18 cellular contexts compared by ENCODE assay signal in genomic region chr5:72285425-72285821, GRCh38.
"Had no signal": no experiment of that assay in that cellular context is flagged by ENCODE, and none has a peak within 500 bp of the region (broad histone marks: within the 10 kb centered on the region; RNA-seq: fewer than 3 reads in every experiment).

No MANE protein-coding gene starts in this region.

- H3K36me3 ChIP-seq: prostate gland, right atrium auricular region, transverse colon, uterus had no signal

- H3K27me3 Mint-ChIP-seq: activated CD4-positive, alpha-beta memory T cell treated with anti-CD3 and anti-CD28 coated beads, Interleukin-2, amount 10 ng/mL, durations not matched to agents 7 days and 5 days; activated CD8-positive, alpha-beta memory T cell treated with anti-CD3 and anti-CD28 coated beads, Interleukin-2, amount 10 ng/mL, durations not matched to agents 7 days and 5 days; activated naive CD8-positive, alpha-beta T cell treated with anti-CD3 and anti-CD28 coated beads, Interleukin-2, amount 50 U/mL, for 24 hours; stimulated activated naive CD8-positive, alpha-beta T cell treated with anti-CD3 and anti-CD28 coated beads, Interleukin-15, Interleukin-2, amounts not matched to agents 100 ng/mL and 50 ng/mL, for 24 hours had no signal

- H3K27me3 ChIP-seq: esophagus squamous epithelium, heart right ventricle, neural progenitor cell, right atrium auricular region, transverse colon, uterus had no signal

- H3K9ac ChIP-seq: neural progenitor cell had no signal

- H3K27ac Mint-ChIP-seq: activated CD4-positive, alpha-beta memory T cell treated with anti-CD3 and anti-CD28 coated beads, Interleukin-2, amount 10 ng/mL, durations not matched to agents 7 days and 5 days; activated CD8-positive, alpha-beta memory T cell treated with anti-CD3 and anti-CD28 coated beads, Interleukin-2, amount 10 ng/mL, durations not matched to agents 7 days and 5 days; activated naive CD4-positive, alpha-beta T cell treated with anti-CD3 and anti-CD28 coated beads for 36 hours; activated naive CD8-positive, alpha-beta T cell treated with anti-CD3 and anti-CD28 coated beads, Interleukin-2, amount 50 U/mL, for 24 hours; neural progenitor cell; stimulated activated naive CD8-positive, alpha-beta T cell treated with anti-CD3 and anti-CD28 coated beads, Interleukin-15, Interleukin-2, amounts not matched to agents 100 ng/mL and 50 ng/mL, for 24 hours had no signal

- ATAC-seq: activated CD8-positive, alpha-beta memory T cell treated with anti-CD3 and anti-CD28 coated beads, Interleukin-2, amount 10 ng/mL, durations not matched to agents 7 days and 5 days; activated naive CD8-positive, alpha-beta T cell treated with anti-CD3 and anti-CD28 coated beads, Interleukin-2, amount 50 U/mL, for 24 hours; heart right ventricle had no signal

- H3K9me3 ChIP-seq: esophagus squamous epithelium, heart right ventricle, left ventricle myocardium inferior, prostate gland, right atrium auricular region, transverse colon, uterus had no signal

- H3K9me3 Mint-ChIP-seq: activated CD4-positive, alpha-beta memory T cell treated with anti-CD3 and anti-CD28 coated beads, Interleukin-2, amount 10 ng/mL, durations not matched to agents 7 days and 5 days; activated naive CD4-positive, alpha-beta T cell treated with anti-CD3 and anti-CD28 coated beads for 36 hours; activated naive CD8-positive, alpha-beta T cell treated with anti-CD3 and anti-CD28 coated beads, Interleukin-2, amount 50 U/mL, for 24 hours; neural progenitor cell; stimulated activated naive CD8-positive, alpha-beta T cell treated with anti-CD3 and anti-CD28 coated beads, Interleukin-15, Interleukin-2, amounts not matched to agents 100 ng/mL and 50 ng/mL, for 24 hours had no signal

- DNase-seq: activated CD4-positive, alpha-beta memory T cell treated with anti-CD3 and anti-CD28 coated beads, Interleukin-2, amount 10 ng/mL, durations not matched to agents 7 days and 5 days; activated CD4-positive, alpha-beta T cell treated with anti-CD3 and anti-CD28 coated beads for 48 hours; activated CD4-positive, CD25-positive, alpha-beta regulatory T cell; activated CD8-positive, alpha-beta memory T cell treated with anti-CD3 and anti-CD28 coated beads, Interleukin-2, amount 10 ng/mL, durations not matched to agents 7 days and 5 days; activated naive CD4-positive, alpha-beta T cell treated with anti-CD3 and anti-CD28 coated beads for 36 hours; activated naive CD8-positive, alpha-beta T cell treated with anti-CD3 and anti-CD28 coated beads, Interleukin-2, amount 50 U/mL, for 24 hours; aorta; effector memory CD4-positive, alpha-beta T cell; esophagus squamous epithelium; heart right ventricle; left ventricle myocardium inferior; stimulated activated CD4-positive, alpha-beta T cell treated with anti-CD3 and anti-CD28 coated beads, Interleukin-2, amount 100 ng/mL, for 24 hours; transverse colon; uterus had no signal

- H3K27ac ChIP-seq: esophagus squamous epithelium, neural progenitor cell, prostate gland, right atrium auricular region, transverse colon had no signal

- H3K4me2 ChIP-seq: neural progenitor cell had no signal

- H3K4me1 ChIP-seq: neural progenitor cell, prostate gland had no signal

- H3K4me3 ChIP-seq: esophagus squamous epithelium, heart right ventricle, left ventricle myocardium inferior, neural progenitor cell, prostate gland, right atrium auricular region, transverse colon, uterus had no signal

- H3K4me3 Mint-ChIP-seq: activated CD4-positive, alpha-beta memory T cell treated with anti-CD3 and anti-CD28 coated beads, Interleukin-2, amount 10 ng/mL, durations not matched to agents 7 days and 5 days; activated CD8-positive, alpha-beta memory T cell treated with anti-CD3 and anti-CD28 coated beads, Interleukin-2, amount 10 ng/mL, durations not matched to agents 7 days and 5 days; activated naive CD4-positive, alpha-beta T cell treated with anti-CD3 and anti-CD28 coated beads for 36 hours; activated naive CD8-positive, alpha-beta T cell treated with anti-CD3 and anti-CD28 coated beads, Interleukin-2, amount 50 U/mL, for 24 hours; neural progenitor cell; stimulated activated naive CD8-positive, alpha-beta T cell treated with anti-CD3 and anti-CD28 coated beads, Interleukin-15, Interleukin-2, amounts not matched to agents 100 ng/mL and 50 ng/mL, for 24 hours had no signal

- H3K4me1 Mint-ChIP-seq: activated CD4-positive, alpha-beta memory T cell treated with anti-CD3 and anti-CD28 coated beads, Interleukin-2, amount 10 ng/mL, durations not matched to agents 7 days and 5 days; neural progenitor cell had no signal
